ENCODE assay signal across 11 cellular contexts in genomic region chr7:142739927-142740492, GRCh38. TPM values are rescaled to one million over a fixed set of nuclear protein-coding genes. Genes with fewer than 3 reads are reported as not detected.
A peak's percentile ranks its signal among the peaks of the same experiment; 100 is the strongest.
DNase-seq lines count a peak whose midpoint lies in the region; ATAC-seq and TF ChIP-seq lines count a peak whose summit lies in the region.
"Had no signal": no experiment of that assay in that cellular context is flagged by ENCODE, and none has a peak within 500 bp of the region (broad histone marks: within the 10 kb centered on the region; RNA-seq: fewer than 3 reads in every experiment).

No MANE protein-coding gene starts in this region.

- peak; percentile 52; the same call in 1 of the 2 replicates for TF ChIP-seq CTCF in OCI-LY1 (IDR thresholded peaks at IDR 0.05; ENCODE audit: low read length)
- peak; percentile 7 for TF ChIP-seq CTCF in retinal pigment epithelial cell (conservative IDR thresholded peaks at IDR 0.05; ENCODE audit: low read depth, low read length)

- no peak overlapping the region for H3K4me2 ChIP-seq in OCI-LY1 (ENCODE audit: low read length)

- no peaks in the 10 kb centered on the region for H3K9me2 ChIP-seq in OCI-LY1 (ENCODE audit: low read depth, low read length)

- H3K9me3 ChIP-seq in OCI-LY1 (ENCODE audit: low read length) = no peaks in the 10 kb centered on the region

- no peaks in the 10 kb centered on the region for H3K79me2 ChIP-seq in OCI-LY1 (ENCODE audit: insufficient read depth, low read length)

- no peak overlapping the region for H3K4me3 ChIP-seq in OCI-LY1 (ENCODE audit: low read depth, low read length, poor library complexity, severe bottlenecking)
- no peak overlapping the region for H3K4me3 ChIP-seq in retinal pigment epithelial cell (ENCODE audit: low read length)

- no peak overlapping the region for H3K9ac ChIP-seq in OCI-LY1 (ENCODE audit: low read length)

- H3K27me3 Mint-ChIP-seq in activated T-cell treated with anti-CD3 and anti-CD28 coated beads, Interleukin-2, amount 50 U/mL, for 4 hours (ENCODE audit: low read depth) = no peaks in the 10 kb centered on the region

- no peak overlapping the region for H3K27ac ChIP-seq in OCI-LY1 (ENCODE audit: low read depth, low read length, poor library complexity, severe bottlenecking)
- H3K27ac ChIP-seq: C4-2B had no signal

- no peak overlapping the region for H2AFZ ChIP-seq in OCI-LY1 (ENCODE audit: low read length)

- H3K36me3 ChIP-seq in OCI-LY1 (ENCODE audit: insufficient read depth, low read length) = no peaks in the 10 kb centered on the region

- peak in 1 of 2 donors; percentile 55 for ATAC-seq in activated T-cell treated with anti-CD3 and anti-CD28 coated beads, Interleukin-2, amount 50 U/mL, for 4 hours
- peak; percentile 92 for ATAC-seq in HG02610 (IDR thresholded peaks at IDR 0.05; ENCODE audit: unreplicated experiment)

- DNase-seq in activated T-cell treated with anti-CD3 and anti-CD28 coated beads, Interleukin-2, amount 50 U/mL, for 4 hours = no peak
- DNase-seq in activated T-cell treated with anti-CD3 and anti-CD28 coated beads for 4 hours (no peak), retinal pigment epithelial cell (ENCODE audit: low read depth) (no peak), AG08395 (ENCODE audit: low spot score) (no peak), retina (no peak)
- no peak for DNase-seq in stimulated activated CD4-positive, alpha-beta T cell treated with anti-CD3 and anti-CD28 coated beads, Interleukin-2, amount 100 ng/mL, for 24 hours
- DNase-seq: NCI-H226 had no signal

- peak overlapping the region; percentile 43 for H3K4me3 Mint-ChIP-seq in activated T-cell treated with anti-CD3 and anti-CD28 coated beads, Interleukin-2, amount 50 U/mL, for 4 hours

- H3K4me1 Mint-ChIP-seq in activated T-cell treated with anti-CD3 and anti-CD28 coated beads, Interleukin-2, amount 50 U/mL, for 4 hours (ENCODE audit: low read depth) = peaks cover 12% of the 10 kb centered on the region

- 0 out of 2 replicates have a peak, but pooled peaks cover 3% of the 10 kb centered on the region for H3F3A ChIP-seq in OCI-LY1 (ENCODE audit: insufficient read depth, low read length)

- no peaks in the 10 kb centered on the region for H3K36me3 Mint-ChIP-seq in activated T-cell treated with anti-CD3 and anti-CD28 coated beads, Interleukin-2, amount 50 U/mL, for 4 hours (ENCODE audit: insufficient read depth)

- H3K4me1 ChIP-seq in OCI-LY1 (ENCODE audit: insufficient read depth, low read length, severe bottlenecking) = peaks cover 16% of the 10 kb centered on the region

- H3K27me3 ChIP-seq in OCI-LY1 (ENCODE audit: insufficient read depth, low read length) = no peaks in the 10 kb centered on the region

- H3K9me3 Mint-ChIP-seq in activated T-cell treated with anti-CD3 and anti-CD28 coated beads, Interleukin-2, amount 50 U/mL, for 4 hours = no peaks in the 10 kb centered on the region

- H4K20me1 ChIP-seq in OCI-LY1 (ENCODE audit: insufficient read depth, low read length) = no peaks in the 10 kb centered on the region

RNA-seq across cellular contexts. Expression of gene PRSS1, which starts 9.3 kb away (rescaled TPM):
- 10 to 100 TPM in 1 of 3 donors, 1 to 10 TPM in 2; 6.6 to 11.7 (median 9.2) TPM for total RNA-seq in activated T-cell treated with anti-CD3 and anti-CD28 coated beads, Interleukin-2, amount 50 U/mL, for 4 hours

RNA-seq across cellular contexts. Expression of gene PRSS2, which starts 30.8 kb away (rescaled TPM):
- 10 to 100 TPM; 18.0 to 30.0 (median 25.2) TPM for total RNA-seq in activated T-cell treated with anti-CD3 and anti-CD28 coated beads, Interleukin-2, amount 50 U/mL, for 4 hours
- total RNA-seq: kidney epithelial cell had no signal
